13 cellular contexts compared by ENCODE assay signal in the genomic region with DNA sequence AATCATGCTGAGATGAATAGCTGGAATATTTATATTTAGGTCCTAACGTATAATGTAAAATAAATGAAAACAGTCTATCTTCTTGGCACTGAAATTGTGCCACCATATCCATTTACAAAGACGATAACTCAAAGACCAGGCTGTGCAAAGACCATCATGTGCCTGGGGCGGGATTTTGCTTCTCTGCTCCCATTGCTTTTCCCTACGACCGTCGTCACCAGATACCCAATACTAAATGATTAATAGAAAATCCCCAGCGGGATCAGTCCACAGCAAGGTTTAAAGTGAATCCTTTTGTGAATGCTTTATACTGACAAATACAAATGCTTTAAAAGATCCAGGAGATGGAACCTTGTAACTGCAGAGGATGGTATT.
DNase-seq lines count a peak whose midpoint lies in the region; ATAC-seq and TF ChIP-seq lines count a peak whose summit lies in the region.
"Had no signal": no experiment of that assay in that cellular context is flagged by ENCODE, and none has a peak within 500 bp of the region (broad histone marks: within the 10 kb centered on the region; RNA-seq: fewer than 3 reads in every experiment).

No MANE protein-coding gene starts in this region.

- peak overlapping the region in 1 of 3 experiments; percentile 45 for H3K4me3 Mint-ChIP-seq in nephron
- H3K4me3 Mint-ChIP-seq: activated naive CD4-positive, alpha-beta T cell treated with anti-CD3 and anti-CD28 coated beads for 36 hours had no signal

- intact Hi-C loops in left ventricle myocardium inferior (cut with micrococcal nuclease) = no loop called here

- peaks cover 48% of the 10 kb centered on the region for H3K4me1 Mint-ChIP-seq in nephron

- ATAC-seq in GM21825 (IDR thresholded peaks at IDR 0.05; ENCODE audit: unreplicated experiment) = no peak

- peaks cover 11% of the 10 kb centered on the region for H3K36me3 Mint-ChIP-seq in nephron (ENCODE audit: low read depth)

- peak; percentile 97 for DNase-seq in COR-L47 (lab: John Stamatoyannopoulos, UW)
- peak; percentile 69 for DNase-seq in NCI-H2107 (lab: John Stamatoyannopoulos, UW)
- no peak for DNase-seq in DMS53 treated with DMSO at 0.1 percent for 48 hours (lab: John Stamatoyannopoulos, UW; ENCODE audit: unreplicated experiment)
- DNase-seq in NOMO-1 treated with dmso at 0.1 percent for 144 hours (lab: John Stamatoyannopoulos, UW; ENCODE audit: unreplicated experiment) = no peak
- DNase-seq in left ventricle myocardium inferior = no peak
- DNase-seq: activated naive CD4-positive, alpha-beta T cell treated with anti-CD3 and anti-CD28 coated beads for 36 hours; caudate nucleus; MM.1S; stimulated activated CD4-positive, alpha-beta T cell treated with anti-CD3 and anti-CD28 coated beads, Interleukin-2, amount 100 ng/mL, for 48 hours had no signal

- no peak overlapping the region for H3K4me3 ChIP-seq in left ventricle myocardium inferior
- H3K4me3 ChIP-seq: BLaER1 had no signal

- TF ChIP-seq CTCF in VCaP (conservative IDR thresholded peaks at IDR 0.05) = no peak
- TF ChIP-seq CTCF in nephron (IDR thresholded peaks at IDR 0.05; ENCODE audit: unreplicated experiment in 3 of 3) = no peak
- no peak for TF ChIP-seq CTCF in left ventricle myocardium inferior (IDR thresholded peaks at IDR 0.05; ENCODE audit: borderline replicate concordance)

- H3K27me3 Mint-ChIP-seq in nephron (ENCODE audit: low read depth) = peaks cover 20% of the 10 kb centered on the region

- peaks cover 17% of the 10 kb centered on the region for H3K9me3 ChIP-seq in left ventricle myocardium inferior (replicated peaks)

- H3K27ac Mint-ChIP-seq in nephron = peak overlapping the region; percentile 74 to 92 (median 75)
- H3K27ac Mint-ChIP-seq: activated naive CD4-positive, alpha-beta T cell treated with anti-CD3 and anti-CD28 coated beads for 36 hours had no signal

- H3K4me1 ChIP-seq in left ventricle myocardium inferior = peaks cover 11% of the 10 kb centered on the region
- H3K4me1 ChIP-seq: BLaER1 had no signal

- no peaks in the 10 kb centered on the region for H3K27me3 ChIP-seq in left ventricle myocardium inferior (ENCODE audit: low read depth)
- H3K27me3 ChIP-seq: BLaER1 had no signal

- H3K27ac ChIP-seq in VCaP = peak overlapping the region; percentile 98
- H3K27ac ChIP-seq in left ventricle myocardium inferior (replicated peaks) = no peak overlapping the region
- H3K27ac ChIP-seq: BLaER1 had no signal

- no peaks in the 10 kb centered on the region for H3K36me3 ChIP-seq in left ventricle myocardium inferior
- H3K36me3 ChIP-seq: BLaER1 had no signal

- peaks cover 25% of the 10 kb centered on the region for H3K9me3 Mint-ChIP-seq in nephron

Comparison
In these comparisons a context has a peak if more than half of its experiments do, and no peak if none do; other contexts are left out.
1. DNase-seq: peak in COR-L47 (single experiment) and NCI-H2107 (single experiment); none in DMS53 treated with DMSO at 0.1 percent for 48 hours (single experiment), NOMO-1 treated with dmso at 0.1 percent for 144 hours (single experiment) and left ventricle myocardium inferior (single experiment).